In the genomic region with DNA sequence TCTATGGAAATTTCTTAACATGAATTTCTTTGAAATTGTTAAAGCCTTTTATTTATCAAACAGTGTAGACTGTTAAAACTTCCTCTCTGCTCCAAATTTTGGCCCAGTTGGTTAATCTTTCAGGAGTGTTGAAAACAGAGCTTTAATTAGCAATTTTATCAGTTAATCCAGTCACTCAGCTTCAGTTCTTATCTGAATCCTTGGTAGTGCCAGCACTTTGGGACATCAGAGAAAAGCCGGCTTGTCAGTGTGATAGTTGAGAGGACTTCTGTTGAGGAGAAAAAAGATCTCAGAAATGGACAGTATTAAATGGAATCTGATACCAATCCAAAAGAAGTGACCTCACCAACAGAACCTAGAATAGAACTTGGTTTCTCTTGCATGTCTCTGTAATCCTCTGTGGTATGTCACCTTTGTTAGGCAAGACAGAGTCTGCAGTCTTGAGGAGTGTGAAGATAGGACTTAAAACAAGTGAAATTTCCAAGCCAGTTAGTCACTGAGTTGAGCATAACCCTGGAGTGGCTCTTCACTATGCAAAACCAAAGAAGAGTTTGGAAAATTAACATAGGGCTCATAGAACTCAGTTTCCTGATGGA, we compare ENCODE assay signal across 23 cellular contexts.
A peak's percentile ranks its signal among the peaks of the same experiment; 100 is the strongest.
DNase-seq lines count a peak whose midpoint lies in the region; ATAC-seq, FAIRE-seq and TF ChIP-seq lines count a peak whose summit lies in the region.
"Had no signal": no experiment of that assay in that cellular context is flagged by ENCODE, and none has a peak within 500 bp of the region (broad histone marks: within the 10 kb centered on the region; RNA-seq: fewer than 3 reads in every experiment).

No MANE protein-coding gene starts in this region.

- H2BK15ac ChIP-seq in IMR-90 (ENCODE audit: low read depth, low read length): no peak overlapping the region

- no peak overlapping the region for H3K56ac ChIP-seq in IMR-90 (ENCODE audit: extremely low read depth, insufficient read depth, low read length)

- H3K23ac ChIP-seq in IMR-90 (ENCODE audit: low read depth, low read length): no peak overlapping the region

- in situ Hi-C loops in IMR-90 (cut with MboI; ENCODE audit: low sequenced_read_pairs): no loop called here

- no peak overlapping the region for H2AK9ac ChIP-seq in IMR-90 (replicated peaks; ENCODE audit: low read depth, low read length, poor library complexity)

- H3K4me1 ChIP-seq in A673 (ENCODE audit: insufficient read depth, low read length, poor library complexity, severe bottlenecking): no peaks in the 10 kb centered on the region
- no peaks in the 10 kb centered on the region for H3K4me1 ChIP-seq in IMR-90 (ENCODE audit: control insufficient read depth, insufficient read depth, low read length)
- no peaks in the 10 kb centered on the region for H3K4me1 ChIP-seq in left lung
- H3K4me1 ChIP-seq: upper lobe of left lung had no signal

- no peak overlapping the region for H4K8ac ChIP-seq in IMR-90 (ENCODE audit: low read depth in 2 of 2, low read length in 2 of 2)

- DNase-seq in A673 (ENCODE audit: low spot score) (peak; percentile 2), IMR-90 (peak; percentile 23), choroid plexus epithelial cell (ENCODE audit: low read depth) (peak; percentile 2), left lung (no peak), CD1c-positive myeloid dendritic cell (ENCODE audit: extremely low spot score) (no peak), frontal cortex (ENCODE audit: low spot score in 2 of 2) (no peak)
- DNase-seq in stimulated activated effector memory CD8-positive, alpha-beta T cell treated with anti-CD3 and anti-CD28 coated beads, Interleukin-12 subunit alpha, Interleukin-12 subunit beta, amount 100 ng/mL, for 72 hours (ENCODE audit: low spot score in 2 of 2): no peak
- DNase-seq: activated CD4-positive, alpha-beta T cell treated with anti-CD3 and anti-CD28 coated beads, Interleukin-2, amount 50 U/mL, for 1 hour; activated naive CD4-positive, alpha-beta T cell treated with anti-CD3 and anti-CD28 coated beads for 36 hours; COR-L47; hippocampal formation; NCI-H1694; NCI-H2227 treated with DMSO at 0.1 percent for 48 hours; psoas muscle; SHP77 treated with DMSO at 0.1 percent for 48 hours; stimulated activated naive CD8-positive, alpha-beta T cell treated with anti-CD3 and anti-CD28 coated beads, Interleukin-15, Interleukin-2, amounts not matched to agents 100 U/mL and 50 U/mL, for 24 hours; upper lobe of left lung had no signal

- H3K27ac ChIP-seq in A673 (ENCODE audit: low read depth, low read length, poor library complexity, severe bottlenecking) (no peak overlapping the region), IMR-90 (ENCODE audit: insufficient read depth, low read length) (no peak overlapping the region), left lung (peak overlapping the region in 1 of 2 donors; percentile 4)
- H3K27ac ChIP-seq: esophagus muscularis mucosa, psoas muscle, upper lobe of left lung had no signal

- no peak overlapping the region for H3K27ac Mint-ChIP-seq in stimulated activated effector memory CD8-positive, alpha-beta T cell treated with anti-CD3 and anti-CD28 coated beads, Interleukin-12 subunit alpha, Interleukin-12 subunit beta, amount 100 ng/mL, for 72 hours
- H3K27ac Mint-ChIP-seq: activated naive CD4-positive, alpha-beta T cell treated with anti-CD3 and anti-CD28 coated beads for 36 hours; brain; T-helper 2 cell treated with Interferon-gamma antibody and Interleukin-4, amounts not matched to agents 5 μg/mL and 100 μg/mL, for 36 hours had no signal

- no peak for FAIRE-seq in frontal cortex (lab: Jason Lieb, UNC)
- FAIRE-seq: GM12878 had no signal

- H2BK5ac ChIP-seq in IMR-90 (ENCODE audit: low read depth, low read length, poor library complexity, severe bottlenecking): no peak overlapping the region

- H3K4me3 ChIP-seq in A673 (ENCODE audit: low read depth, low read length, poor library complexity, severe bottlenecking): no peak overlapping the region
- H3K4me3 ChIP-seq in IMR-90 (ENCODE audit: insufficient read depth, low read depth, low read length): no peak overlapping the region
- no peak overlapping the region for H3K4me3 ChIP-seq in choroid plexus epithelial cell (ENCODE audit: low read depth, low read length)
- H3K4me3 ChIP-seq in left lung: no peak overlapping the region
- H3K4me3 ChIP-seq: esophagus muscularis mucosa, GM12878, psoas muscle, upper lobe of left lung had no signal

- no peak overlapping the region for H3K4ac ChIP-seq in IMR-90 (ENCODE audit: low read depth, low read length)

- ATAC-seq in IMR-90 (ENCODE audit: low read depth) (peak; percentile 80), left lung (peak; percentile 26), HG03175 (IDR thresholded peaks at IDR 0.05; ENCODE audit: unreplicated experiment) (no peak)
- no peak for ATAC-seq in stimulated activated effector memory CD8-positive, alpha-beta T cell treated with anti-CD3 and anti-CD28 coated beads, Interleukin-12 subunit alpha, Interleukin-12 subunit beta, amount 100 ng/mL, for 72 hours
- ATAC-seq: GM12878; left lobe of liver; stimulated activated naive CD8-positive, alpha-beta T cell treated with anti-CD3 and anti-CD28 coated beads, Interleukin-15, Interleukin-2, amounts not matched to agents 100 U/mL and 50 U/mL, for 24 hours had no signal

- H3K9me3 Mint-ChIP-seq in stimulated activated effector memory CD8-positive, alpha-beta T cell treated with anti-CD3 and anti-CD28 coated beads, Interleukin-12 subunit alpha, Interleukin-12 subunit beta, amount 100 ng/mL, for 72 hours: peaks cover 4% of the 10 kb centered on the region
- H3K9me3 Mint-ChIP-seq: activated naive CD4-positive, alpha-beta T cell treated with anti-CD3 and anti-CD28 coated beads for 36 hours; brain; T-helper 2 cell treated with Interferon-gamma antibody and Interleukin-4, amounts not matched to agents 5 μg/mL and 100 μg/mL, for 36 hours had no signal

- H3K36me3 ChIP-seq in A673 (ENCODE audit: insufficient read depth, low read length, poor library complexity, severe bottlenecking) (no peaks in the 10 kb centered on the region), IMR-90 (ENCODE audit: control insufficient read depth, insufficient read depth, low read length) (no peaks in the 10 kb centered on the region), left lung (no peaks in the 10 kb centered on the region)
- H3K36me3 ChIP-seq: esophagus muscularis mucosa, upper lobe of left lung had no signal

- no peak overlapping the region for H2BK20ac ChIP-seq in IMR-90 (ENCODE audit: low read depth, low read length)

- H3K4me3 Mint-ChIP-seq in stimulated activated effector memory CD8-positive, alpha-beta T cell treated with anti-CD3 and anti-CD28 coated beads, Interleukin-12 subunit alpha, Interleukin-12 subunit beta, amount 100 ng/mL, for 72 hours: no peak overlapping the region
- H3K4me3 Mint-ChIP-seq: activated naive CD4-positive, alpha-beta T cell treated with anti-CD3 and anti-CD28 coated beads for 36 hours; brain; T-helper 2 cell treated with Interferon-gamma antibody and Interleukin-4, amounts not matched to agents 5 μg/mL and 100 μg/mL, for 36 hours had no signal

- H4K20me1 ChIP-seq in IMR-90 (ENCODE audit: insufficient read depth, low read length): no peaks in the 10 kb centered on the region

- no peak overlapping the region for H3K14ac ChIP-seq in IMR-90 (replicated peaks; ENCODE audit: low read depth, low read length)

- no peak overlapping the region for H3K18ac ChIP-seq in IMR-90 (ENCODE audit: low read depth, low read length)

- no peaks in the 10 kb centered on the region for H3K27me3 ChIP-seq in A673 (replicated peaks; ENCODE audit: insufficient read depth, low read depth, low read length, poor library complexity)
- H3K27me3 ChIP-seq in IMR-90 (ENCODE audit: control insufficient read depth, insufficient read depth, low read length): no peaks in the 10 kb centered on the region
- H3K27me3 ChIP-seq in left lung: no peaks in the 10 kb centered on the region
- H3K27me3 ChIP-seq: esophagus muscularis mucosa, upper lobe of left lung had no signal

- H4K5ac ChIP-seq in IMR-90 (ENCODE audit: low read depth, low read length): no peak overlapping the region

- no peak for TF ChIP-seq CTCF in A673 (conservative IDR thresholded peaks at IDR 0.05; ENCODE audit: low read depth, low read length)
- no peak for TF ChIP-seq CTCF in IMR-90 (conservative IDR thresholded peaks at IDR 0.05; ENCODE audit: low read depth, low read length)
- TF ChIP-seq CTCF in choroid plexus epithelial cell (conservative IDR thresholded peaks at IDR 0.05; ENCODE audit: low read depth, low read length): no peak
- TF ChIP-seq CTCF in left lung (IDR thresholded peaks at IDR 0.05): no peak

- BruUV-seq in A673 (replicated peaks; lab: Mats Ljungman, UMichigan) (no TSS peak), IMR-90 (replicated peaks; lab: Mats Ljungman, UMichigan) (no TSS peak)

- no peaks in the 10 kb centered on the region for H3K4me1 Mint-ChIP-seq in stimulated activated effector memory CD8-positive, alpha-beta T cell treated with anti-CD3 and anti-CD28 coated beads, Interleukin-12 subunit alpha, Interleukin-12 subunit beta, amount 100 ng/mL, for 72 hours
- H3K4me1 Mint-ChIP-seq: brain had no signal

- H3K9me1 ChIP-seq in IMR-90 (ENCODE audit: insufficient read depth, low read length): no peaks in the 10 kb centered on the region

- H2AFZ ChIP-seq in IMR-90 (replicated peaks; ENCODE audit: low read length, poor library complexity): no peak overlapping the region

- TF ChIP-seq POLR2A in IMR-90 (IDR thresholded peaks at IDR 0.05; ENCODE audit: low read depth, low read length): no peak

- H3K9ac ChIP-seq in IMR-90 (ENCODE audit: low read depth, low read length): no peak overlapping the region

- H3K79me1 ChIP-seq in IMR-90 (ENCODE audit: low read depth in 1 of 2, low read length in 2 of 2): no peaks in the 10 kb centered on the region

- no peak for TF ChIP-seq RAD21 in IMR-90 (IDR thresholded peaks at IDR 0.05; ENCODE audit: low read length)

- no peaks in the 10 kb centered on the region for H3K9me3 ChIP-seq in A673 (ENCODE audit: low read depth, low read length, poor library complexity, severe bottlenecking)
- H3K9me3 ChIP-seq in IMR-90 (ENCODE audit: control insufficient read depth, insufficient read depth, low read length): no peaks in the 10 kb centered on the region
- H3K9me3 ChIP-seq in left lung: no peaks in the 10 kb centered on the region
- H3K9me3 ChIP-seq: esophagus muscularis mucosa, psoas muscle, upper lobe of left lung had no signal

- H2AK5ac ChIP-seq in IMR-90 (ENCODE audit: low read depth, low read length): no peak overlapping the region

- H4K91ac ChIP-seq in IMR-90 (ENCODE audit: insufficient read depth, low read depth, low read length): no peak overlapping the region

- no CpG with 5 or more reads among the region's 1 CpG for WGBS in IMR-90 (ENCODE audit: extremely low coverage in 2 of 2, insufficient read length in 1 of 2), 2 experiments

- H3K4me2 ChIP-seq in IMR-90 (ENCODE audit: low read depth, low read length): no peak overlapping the region

- H3K36me3 Mint-ChIP-seq in stimulated activated effector memory CD8-positive, alpha-beta T cell treated with anti-CD3 and anti-CD28 coated beads, Interleukin-12 subunit alpha, Interleukin-12 subunit beta, amount 100 ng/mL, for 72 hours: no peaks in the 10 kb centered on the region
- H3K36me3 Mint-ChIP-seq: brain had no signal

- CTCF ChIA-PET in A673 (lab: Charles Lee): no interaction called here
- CTCF ChIA-PET in IMR-90 (lab: Yijun Ruan, JAX): interaction anchor here (1.0 kb wide), 1 partner anchor 22 kb away, joined by 3 read pairs; no protein-coding TSS in a partner anchor

- no peak overlapping the region for H2BK120ac ChIP-seq in IMR-90 (ENCODE audit: low read depth, low read length)

- intact Hi-C loops in A673 (cut with micrococcal nuclease; ENCODE audit: unreplicated experiment): no loop called here
- intact Hi-C loops in IMR-90 (cut with micrococcal nuclease): no loop called here
- intact Hi-C loops in left lung (cut with DNase I): no loop called here

- POLR2A ChIA-PET in A673 (lab: Charles Lee; ENCODE audit: low non-redundant PET): no interaction called here
- POLR2A ChIA-PET in IMR-90 (lab: Charles Lee; ENCODE audit: unreplicated experiment): no interaction called here

- dilution Hi-C loops in IMR-90 (cut with HindIII; ENCODE audit: low sequenced_read_pairs, unreplicated experiment): no loop called here

Comparison
In these comparisons a context has a peak if more than half of its experiments do, and no peak if none do; other contexts are left out.
1. DNase-seq: peak in A673 (single experiment), IMR-90 (single experiment) and choroid plexus epithelial cell (single experiment); none in left lung (0 of 2), stimulated activated effector memory CD8-positive, alpha-beta T cell treated with anti-CD3 and anti-CD28 coated beads, Interleukin-12 subunit alpha, Interleukin-12 subunit beta, amount 100 ng/mL, for 72 hours (0 of 2), CD1c-positive myeloid dendritic cell (single experiment) and frontal cortex (0 of 2).
2. ATAC-seq: peak in IMR-90 (single experiment) and left lung (single experiment); none in stimulated activated effector memory CD8-positive, alpha-beta T cell treated with anti-CD3 and anti-CD28 coated beads, Interleukin-12 subunit alpha, Interleukin-12 subunit beta, amount 100 ng/mL, for 72 hours (single experiment) and HG03175 (single experiment).